ENCODE assay signal across 1 cellular context in genomic region chr7:140451716-140452115, GRCh38.
A peak's percentile ranks its signal among the peaks of the same experiment; 100 is the strongest.
TF ChIP-seq lines count a peak whose summit lies in the region.

No MANE protein-coding gene starts in this region.

TF ChIP-seq in K562, 482 proteins besides CTCF, POLR2A, EP300 and RAD21:
- peak; percentile 49; the same call in 1 of the 2 replicates for TF ChIP-seq SUPT5H (IDR thresholded peaks at IDR 0.05)
- TF ChIP-seq TFAM (CRISPR knock-in tag; conservative IDR thresholded peaks at IDR 0.05): no peak
- no peak for TF ChIP-seq ZNF76 (CRISPR knock-in tag; IDR thresholded peaks at IDR 0.05; ENCODE audit: borderline replicate concordance)
- TF ChIP-seq HLTF (IDR thresholded peaks at IDR 0.05): no peak
- no peak for TF ChIP-seq KDM2B (CRISPR knock-in tag; IDR thresholded peaks at IDR 0.05)
- 0 out of 2 replicates have a peak, but pooled peaks have one; percentile 14 for TF ChIP-seq PHF21A (IDR thresholded peaks at IDR 0.05; ENCODE audit: borderline replicate concordance, low read depth)
- no peak for TF ChIP-seq POLR2B (IDR thresholded peaks at IDR 0.05; ENCODE audit: low read depth, partially characterized antibody)
- TF ChIP-seq E2F8 (IDR thresholded peaks at IDR 0.05; ENCODE audit: low read depth, partially characterized antibody): peak; percentile 18
- peak; percentile 79 for TF ChIP-seq ZBTB26 (CRISPR knock-in tag; IDR thresholded peaks at IDR 0.05)
- no peak for TF ChIP-seq RBM22 (IDR thresholded peaks at IDR 0.05; ENCODE audit: low read depth, low read length, poor library complexity, severe bottlenecking)
- TF ChIP-seq COPS2 (conservative IDR thresholded peaks at IDR 0.05): no peak
- no peak for TF ChIP-seq FOXA1 (IDR thresholded peaks at IDR 0.05; ENCODE audit: borderline replicate concordance)
- TF ChIP-seq THRB (CRISPR knock-in tag; conservative IDR thresholded peaks at IDR 0.05): 0 out of 2 replicates have a peak, but pooled peaks have one; percentile 9
- no peak for TF ChIP-seq CBX3 (IDR thresholded peaks at IDR 0.05; ENCODE audit: borderline replicate concordance in 1 of 2, low read length in 2 of 2)
